Comparison of ENCODE assay signal across 26 cellular contexts in genomic region chr22:20648306-20648903, GRCh38.
"Had no signal": no experiment of that assay in that cellular context is flagged by ENCODE, and none has a peak within 500 bp of the region (broad histone marks: within the 10 kb centered on the region; RNA-seq: fewer than 3 reads in every experiment).

No MANE protein-coding gene starts in this region.

- H3K27me3 ChIP-seq: body of pancreas, cardiac muscle cell, left lung, pancreas, tibial nerve had no signal

- ATAC-seq: body of pancreas, foreskin keratinocyte, left lung, pancreas, psoas muscle, right cardiac atrium had no signal

- H3K27ac Mint-ChIP-seq: activated naive CD4-positive, alpha-beta T cell treated with anti-CD3 and anti-CD28 coated beads, Interleukin-2, amount 50 U/mL, for 24 hours; nephron; stimulated activated naive CD8-positive, alpha-beta T cell treated with anti-CD3 and anti-CD28 coated beads, Interleukin-15, Interleukin-2, amounts not matched to agents 100 ng/mL and 50 ng/mL, for 24 hours; WTC11 had no signal

- H3K36me3 ChIP-seq: cardiac muscle cell, left lung, neutrophil, pancreas, tibial nerve had no signal

- H3K4me1 Mint-ChIP-seq: activated naive CD4-positive, alpha-beta T cell treated with anti-CD3 and anti-CD28 coated beads, Interleukin-2, amount 50 U/mL, for 24 hours had no signal

- H3K4me3 Mint-ChIP-seq: activated naive CD4-positive, alpha-beta T cell treated with anti-CD3 and anti-CD28 coated beads, Interleukin-2, amount 50 U/mL, for 24 hours; immature natural killer cell; nephron; stimulated activated naive CD8-positive, alpha-beta T cell treated with anti-CD3 and anti-CD28 coated beads, Interleukin-15, Interleukin-2, amounts not matched to agents 100 ng/mL and 50 ng/mL, for 24 hours; WTC11 had no signal

- H3K27me3 Mint-ChIP-seq: activated naive CD4-positive, alpha-beta T cell treated with anti-CD3 and anti-CD28 coated beads, Interleukin-2, amount 50 U/mL, for 24 hours; stimulated activated naive CD8-positive, alpha-beta T cell treated with anti-CD3 and anti-CD28 coated beads, Interleukin-15, Interleukin-2, amounts not matched to agents 100 ng/mL and 50 ng/mL, for 24 hours had no signal

- H3K27ac ChIP-seq: body of pancreas, cardiac muscle cell, foreskin keratinocyte, left lung, neutrophil, pancreas, psoas muscle, tibial nerve had no signal

- H3K9me3 ChIP-seq: body of pancreas, left lung, neutrophil, pancreas, psoas muscle, tibial nerve had no signal

- H3K4me1 ChIP-seq: body of pancreas, foreskin keratinocyte, left lung, pancreas, psoas muscle, tibial nerve had no signal

- DNase-seq: activated gamma-delta T cell treated with Interleukin-2 at 50 U/mL for 16 hours; activated T-cell treated with anti-CD3 and anti-CD28 coated beads for 4 hours; anterior cingulate cortex; body of pancreas; cortex of kidney; foreskin keratinocyte; left lung; mammary epithelial cell; psoas muscle; right cardiac atrium; stimulated activated CD4-positive, alpha-beta T cell treated with anti-CD3 and anti-CD28 coated beads, Interleukin-12 subunit alpha, Interleukin-12 subunit beta, amount 100 ng/mL, for 4 hours; stimulated activated CD4-positive, alpha-beta T cell treated with anti-CD3 and anti-CD28 coated beads, Interleukin-4, amount 100 ng/mL, for 4 hours; substantia nigra; T-helper 1 cell had no signal

- H3K9me3 Mint-ChIP-seq: activated naive CD4-positive, alpha-beta T cell treated with anti-CD3 and anti-CD28 coated beads, Interleukin-2, amount 50 U/mL, for 24 hours; immature natural killer cell; nephron; stimulated activated naive CD8-positive, alpha-beta T cell treated with anti-CD3 and anti-CD28 coated beads, Interleukin-15, Interleukin-2, amounts not matched to agents 100 ng/mL and 50 ng/mL, for 24 hours had no signal

- FAIRE-seq: endometrium, pancreas, TTC549, urothelium cell line had no signal

- H3K36me3 Mint-ChIP-seq: activated naive CD4-positive, alpha-beta T cell treated with anti-CD3 and anti-CD28 coated beads, Interleukin-2, amount 50 U/mL, for 24 hours; immature natural killer cell; WTC11 had no signal

- H3K4me3 ChIP-seq: body of pancreas, cardiac muscle cell, left lung, pancreas, psoas muscle, tibial nerve had no signal
